ENCODE assay signal across 8 cellular contexts in the genomic region with DNA sequence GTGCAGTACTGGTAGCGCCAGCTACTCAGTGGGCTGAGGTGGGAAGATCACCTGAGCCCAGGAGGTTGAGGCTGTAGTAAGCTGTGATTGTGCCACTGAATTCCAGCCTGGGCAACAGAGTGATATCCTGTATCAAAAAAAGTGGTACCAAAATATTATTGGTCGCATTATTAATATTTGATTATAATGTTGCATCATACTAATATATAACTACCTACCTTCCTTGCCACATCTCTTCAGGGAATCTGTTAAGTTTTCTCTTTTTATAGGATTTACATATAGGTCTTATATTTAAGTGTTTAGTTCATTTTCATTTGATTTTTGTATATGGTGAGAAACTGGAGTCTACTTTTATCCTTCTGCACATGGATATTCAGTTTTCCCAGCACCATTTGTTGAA.
"Had no signal": no experiment of that assay in that cellular context is flagged by ENCODE, and none has a peak within 500 bp of the region (broad histone marks: within the 10 kb centered on the region; RNA-seq: fewer than 3 reads in every experiment).

No MANE protein-coding gene starts in this region.

- ATAC-seq: GM12878 had no signal

- DNase-seq: GDM1, GF-D8 had no signal

- H3K4me3 ChIP-seq: GM12878 had no signal

- FAIRE-seq: G401.6, GM12878, GM12891, GM12892, GM18507, GM19239 had no signal
